20 cellular contexts compared by ENCODE assay signal in genomic region chr3:13656584-13657301, GRCh38.
"Had no signal": no experiment of that assay in that cellular context is flagged by ENCODE, and none has a peak within 500 bp of the region (broad histone marks: within the 10 kb centered on the region; RNA-seq: fewer than 3 reads in every experiment).

No MANE protein-coding gene starts in this region.

- H3K27me3 ChIP-seq: right lobe of liver, uterus had no signal

- FAIRE-seq: keratinocyte had no signal

- ATAC-seq: effector memory CD8-positive, alpha-beta T cell; gastroesophageal sphincter; natural killer cell treated with Interleukin-12 subunit alpha and Interleukin-12 subunit beta and Interleukin-15 and Interleukin-18, amount 100 ng/mL, for 72 hours had no signal

- H3K9ac ChIP-seq: neural progenitor cell had no signal

- H2AFZ ChIP-seq: neural progenitor cell had no signal

- H3K9me3 ChIP-seq: esophagus muscularis mucosa, gastroesophageal sphincter, left lung, lower lobe of right lung, psoas muscle, right lobe of liver, tibial artery, upper lobe of left lung, uterus had no signal

- H3K36me3 ChIP-seq: esophagus muscularis mucosa, gastroesophageal sphincter, left lung, lower lobe of right lung, neural progenitor cell, right lobe of liver, tibial artery, upper lobe of left lung, uterus had no signal

- H3K4me1 ChIP-seq: psoas muscle, right lobe of liver had no signal

- DNase-seq: effector memory CD8-positive, alpha-beta T cell; foreskin fibroblast; glutamatergic neuron; immature natural killer cell; left lung; lower lobe of right lung; occipital lobe; psoas muscle; retina; right lobe of liver; stimulated activated CD4-positive, alpha-beta T cell treated with anti-CD3 and anti-CD28 coated beads, Interleukin-4, amount 100 ng/mL, for 1 hour; tibial artery; upper lobe of left lung; uterus had no signal

- H3K4me3 ChIP-seq: gastroesophageal sphincter, left lung, lower lobe of right lung, neural progenitor cell, psoas muscle, right lobe of liver, tibial artery, upper lobe of left lung, uterus had no signal

- H3K27ac ChIP-seq: epithelial cell of prostate, esophagus muscularis mucosa, gastroesophageal sphincter, left lung, lower lobe of right lung, neural progenitor cell, psoas muscle, right lobe of liver, tibial artery, upper lobe of left lung, uterus had no signal
